Comparison of ENCODE assay signal across 8 cellular contexts in the genomic region with DNA sequence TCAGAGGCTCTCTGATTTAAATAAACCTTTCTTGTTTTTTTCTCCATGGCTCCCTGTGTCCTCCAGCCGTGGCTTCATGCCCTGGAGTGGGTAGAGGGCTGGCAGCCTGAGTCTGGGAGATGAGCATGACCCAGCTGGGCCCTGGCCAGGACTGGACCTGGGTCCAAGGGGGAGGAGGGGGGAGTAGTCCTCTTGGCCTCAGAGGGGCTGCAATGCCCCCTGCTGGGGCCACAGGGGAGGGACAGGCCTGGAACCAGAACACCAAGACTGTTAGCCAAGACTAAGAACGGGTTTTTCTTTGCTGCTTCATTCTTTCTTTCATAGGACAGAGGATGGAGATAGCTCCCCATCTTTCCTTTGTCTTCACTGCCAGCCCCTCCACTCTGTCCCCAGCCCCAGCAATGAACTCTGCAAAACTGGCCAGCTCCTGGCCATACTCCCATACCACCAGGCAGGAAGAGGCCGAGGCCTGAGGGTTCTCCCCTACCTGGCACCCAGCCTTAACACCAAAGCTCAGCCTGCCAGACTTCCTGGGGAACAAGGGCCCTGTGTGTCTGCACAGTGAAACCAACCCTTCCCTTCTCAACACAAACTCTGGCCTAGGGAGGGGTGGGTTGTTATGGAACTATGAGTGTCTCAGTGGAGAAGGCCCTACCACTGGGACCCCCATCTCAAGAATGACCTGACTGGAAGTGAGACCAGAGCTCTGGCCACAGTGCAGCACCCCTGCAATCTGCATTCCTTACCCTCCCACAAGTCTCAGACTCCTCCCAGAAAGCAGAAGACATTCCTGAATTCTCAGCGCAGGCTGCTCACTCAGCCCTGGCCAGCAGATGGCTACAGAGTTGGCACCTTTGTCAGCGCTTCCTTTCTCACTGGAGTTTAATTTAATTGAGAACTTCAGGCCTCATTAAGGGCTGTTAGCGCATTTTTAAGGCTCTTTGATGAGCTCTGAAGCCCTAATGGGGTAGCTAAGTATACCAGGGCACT. TPM values are rescaled to one million over a fixed set of nuclear protein-coding genes. Genes with fewer than 3 reads are reported as not detected.
DNase-seq lines count a peak whose midpoint lies in the region; ATAC-seq and TF ChIP-seq lines count a peak whose summit lies in the region.

No MANE protein-coding gene starts in this region.

- ATAC-seq in HG02798 (IDR thresholded peaks at IDR 0.05; ENCODE audit: poor library complexity, unreplicated experiment) (no peak), GM21619 (IDR thresholded peaks at IDR 0.05; ENCODE audit: unreplicated experiment) (no peak)

- H3K36me3 ChIP-seq in kidney epithelial cell (ENCODE audit: control insufficient read depth, insufficient read depth, low read length): peaks cover 1% of the 10 kb centered on the region

- no peaks in the 10 kb centered on the region for H3K27me3 ChIP-seq in kidney epithelial cell (ENCODE audit: control insufficient read depth, insufficient read depth, low read length)

- H3K27ac ChIP-seq in substantia nigra (ENCODE audit: low read depth, low read length, poor library complexity, severe bottlenecking): peak overlapping the region; percentile 64

- peak; percentile 30 for DNase-seq in NCI-H2171 treated with DMSO at 0.1 percent for 48 hours (lab: John Stamatoyannopoulos, UW)
- no peak for DNase-seq in NCI-H2171 (lab: John Stamatoyannopoulos, UW)
- DNase-seq in NCI-H2196 (lab: John Stamatoyannopoulos, UW; ENCODE audit: unreplicated experiment): peak; percentile 77
- peak; percentile 76 to 90 for DNase-seq in cardiac fibroblast (ENCODE audit: low read depth in 2 of 2)
- DNase-seq in kidney epithelial cell (ENCODE audit: low read depth): peak; percentile 56
- peak in 48 of 49 donors; percentile 40 to 94 (median 80) for DNase-seq in substantia nigra (lab: John Stamatoyannopoulos, UW)

- TF ChIP-seq CTCF in cardiac fibroblast (IDR thresholded peaks at IDR 0.05; ENCODE audit: low read depth, low read length): peak; percentile 89
- TF ChIP-seq CTCF in kidney epithelial cell (IDR thresholded peaks at IDR 0.05; ENCODE audit: insufficient read depth, low read length, poor library complexity, severe bottlenecking): peak; percentile 80

- H3K4me3 ChIP-seq in cardiac fibroblast (replicated peaks in 1 of 2; ENCODE audit: low read depth in 2 of 2, low read length in 2 of 2): no peak overlapping the region
- H3K4me3 ChIP-seq in kidney epithelial cell (ENCODE audit: low read depth, low read length): no peak overlapping the region

RNA-seq across cellular contexts. Expression of gene SLC29A1, which starts 11.0 kb away (rescaled TPM):
- 36.1 and 43.9 TPM in 2 replicates for total RNA-seq in kidney epithelial cell

RNA-seq across cellular contexts. Expression of gene HSP90AB1, which starts 12.5 kb away (rescaled TPM):
- total RNA-seq in kidney epithelial cell: 1,065 and 1,294 TPM in 2 replicates

RNA-seq across cellular contexts. Expression of gene MYMX, which starts 17.7 kb away (rescaled TPM):
- total RNA-seq in kidney epithelial cell: not detected in 2 replicates

RNA-seq across cellular contexts. Expression of gene SLC35B2, which starts 22.9 kb away (rescaled TPM):
- 67.3 and 78.2 TPM in 2 replicates for total RNA-seq in kidney epithelial cell

RNA-seq across cellular contexts. Expression of gene NFKBIE, which starts 31.0 kb away (rescaled TPM):
- 46.3 and 61.5 TPM in 2 replicates for total RNA-seq in kidney epithelial cell
